12 cellular contexts compared by ENCODE assay signal in genomic region chr10:62018141-62018911, GRCh38.
DNase-seq lines count a peak whose midpoint lies in the region; ATAC-seq and TF ChIP-seq lines count a peak whose summit lies in the region.
"Had no signal": no experiment of that assay in that cellular context is flagged by ENCODE, and none has a peak within 500 bp of the region (broad histone marks: within the 10 kb centered on the region; RNA-seq: fewer than 3 reads in every experiment).

No MANE protein-coding gene starts in this region.

- H3K27ac Mint-ChIP-seq in memory B cell, result peak overlapping the region; percentile 97
- no peak overlapping the region for H3K27ac Mint-ChIP-seq in CD4-positive, alpha-beta T cell

- no peak for TF ChIP-seq CTCF in left ventricle myocardium inferior (IDR thresholded peaks at IDR 0.05; ENCODE audit: borderline replicate concordance)
- no peak for TF ChIP-seq CTCF in right atrium auricular region (IDR thresholded peaks at IDR 0.05)
- TF ChIP-seq CTCF in VCaP (conservative IDR thresholded peaks at IDR 0.05), result no peak
- no peak for TF ChIP-seq CTCF in CD4-positive, alpha-beta T cell (IDR thresholded peaks at IDR 0.05)

- ATAC-seq in memory B cell (ENCODE audit: low read depth) (peak; percentile 42), aorta (ENCODE audit: low FRiP score) (no peak), GM18873 (IDR thresholded peaks at IDR 0.05; ENCODE audit: low FRiP score, unreplicated experiment) (no peak)
- no peak for ATAC-seq in CD4-positive, alpha-beta T cell (ENCODE audit: poor library complexity)

- H3K4me1 ChIP-seq in left ventricle myocardium inferior (peaks cover 57% of the 10 kb centered on the region), right atrium auricular region (peaks cover 0 to 42% of the 10 kb centered on the region in 2 donors), aorta (ENCODE audit: control insufficient read depth in 1 of 2, insufficient read depth in 2 of 2, low read length in 2 of 2) (peaks cover 2 to 7% of the 10 kb centered on the region in 2 donors)

- H3K9me3 Mint-ChIP-seq in memory B cell, result peaks cover 5% of the 10 kb centered on the region
- no peaks in the 10 kb centered on the region for H3K9me3 Mint-ChIP-seq in CD4-positive, alpha-beta T cell
- H3K9me3 Mint-ChIP-seq: CD8-positive, alpha-beta memory T cell had no signal

- H3K27ac ChIP-seq in left ventricle myocardium inferior (replicated peaks) (peak overlapping the region; percentile 76), right atrium auricular region (peak overlapping the region in 1 of 2 donors; percentile 34), VCaP (peak overlapping the region; percentile 75), aorta (ENCODE audit: low read depth in 1 of 2, low read length in 2 of 2) (peak overlapping the region; percentile 44 to 82)
- no peak overlapping the region for H3K27ac ChIP-seq in CD4-positive, alpha-beta T cell (ENCODE audit: low read depth, low read length)

- intact Hi-C loops in left ventricle myocardium inferior (cut with micrococcal nuclease) (no loop called here), aorta (cut with DNase I) (loop anchor here in 1 of 2 donors (10.0 kb wide), 1 partner anchor 264 kb away; no protein-coding TSS in a partner anchor)
- intact Hi-C loops in CD4-positive, alpha-beta T cell (cut with DNase I, micrococcal nuclease), result no loop called here

- 28 to 32% methylated on average over 9 of the region's 9 CpGs for WGBS in aorta, 2 donors

- DNase-seq in left ventricle myocardium inferior (no peak), right atrium auricular region (ENCODE audit: low spot score) (no peak), memory B cell (ENCODE audit: low spot score in 2 of 2) (peak in 1 of 2 donors; percentile 22), aorta (no peak), dedifferentiated amniotic fluid mesenchymal stem cell (ENCODE audit: extremely low spot score) (no peak)
- DNase-seq in CD4-positive, alpha-beta T cell, result no peak
- DNase-seq: activated naive CD4-positive, alpha-beta T cell; CD8-positive, alpha-beta memory T cell; erythroblast had no signal

- H3K36me3 ChIP-seq in left ventricle myocardium inferior (no peaks in the 10 kb centered on the region), right atrium auricular region (no peaks in the 10 kb centered on the region), aorta (ENCODE audit: control insufficient read depth in 1 of 2, insufficient read depth in 2 of 2, low read length in 1 of 2) (no peaks in the 10 kb centered on the region)

- peak overlapping the region; percentile 18 for H3K4me3 Mint-ChIP-seq in memory B cell
- H3K4me3 Mint-ChIP-seq in CD4-positive, alpha-beta T cell, result no peak overlapping the region
- H3K4me3 Mint-ChIP-seq: CD8-positive, alpha-beta memory T cell had no signal

- no peaks in the 10 kb centered on the region for H3K27me3 Mint-ChIP-seq in memory B cell
- no peaks in the 10 kb centered on the region for H3K27me3 Mint-ChIP-seq in CD4-positive, alpha-beta T cell
- H3K27me3 Mint-ChIP-seq: CD8-positive, alpha-beta memory T cell had no signal

- CTCF ChIA-PET in CD4-positive, alpha-beta T cell (lab: Charles Lee), result interaction anchor here (0.8 to 1.4 kb wide), 2 partner anchors 8 to 22 kb away, joined by 3 read pairs; no protein-coding TSS in a partner anchor

- H3K36me3 Mint-ChIP-seq in memory B cell, result peaks cover 10% of the 10 kb centered on the region
- peaks cover 18% of the 10 kb centered on the region for H3K36me3 Mint-ChIP-seq in CD4-positive, alpha-beta T cell (ENCODE audit: low read depth)

- H3K27me3 ChIP-seq in left ventricle myocardium inferior (ENCODE audit: low read depth), result no peaks in the 10 kb centered on the region
- H3K27me3 ChIP-seq in right atrium auricular region, result no peaks in the 10 kb centered on the region
- H3K27me3 ChIP-seq in aorta (ENCODE audit: control insufficient read depth in 1 of 2, insufficient read depth in 2 of 2, low read length in 1 of 2), result no peaks in the 10 kb centered on the region
- H3K27me3 ChIP-seq in CD4-positive, alpha-beta T cell (ENCODE audit: control insufficient read depth, insufficient read depth, low read length), result no peaks in the 10 kb centered on the region

- H3K4me3 ChIP-seq in left ventricle myocardium inferior (no peak overlapping the region), right atrium auricular region (no peak overlapping the region), aorta (ENCODE audit: low read length in 2 of 2) (no peak overlapping the region)
- H3K4me3 ChIP-seq: lung had no signal

- POLR2A ChIA-PET in CD4-positive, alpha-beta T cell (lab: Charles Lee), result interaction anchor here (0.5 kb wide), 1 partner anchor 30 kb away, joined by 3 read pairs; no protein-coding TSS in a partner anchor

- H3K9me3 ChIP-seq in left ventricle myocardium inferior (replicated peaks), result no peaks in the 10 kb centered on the region
- H3K9me3 ChIP-seq in right atrium auricular region, result no peaks in the 10 kb centered on the region
- no peaks in the 10 kb centered on the region for H3K9me3 ChIP-seq in aorta (ENCODE audit: control insufficient read depth, low read length)
- H3K9me3 ChIP-seq in CD4-positive, alpha-beta T cell (ENCODE audit: control insufficient read depth, low read length), result no peaks in the 10 kb centered on the region

- peaks cover 52% of the 10 kb centered on the region for H3K4me1 Mint-ChIP-seq in memory B cell
- H3K4me1 Mint-ChIP-seq in CD4-positive, alpha-beta T cell (ENCODE audit: low read depth), result peaks cover 74% of the 10 kb centered on the region
